ENCODE assay signal across 1 cellular context in genomic region chr1:11944358-11944981, GRCh38.
TF ChIP-seq lines count a peak whose summit lies in the region.

No MANE protein-coding gene starts in this region.

TF ChIP-seq in HEK293, 187 proteins besides CTCF, POLR2A, EP300 and RAD21 (continued from another document and continues in another):
- TF ChIP-seq HIC1 (tag by site-specific recombination; IDR thresholded peaks at IDR 0.05) (peak; percentile 89), ZBTB1 (tag by site-specific recombination; IDR thresholded peaks at IDR 0.05) (no peak), ZNF658 (tag by site-specific recombination; IDR thresholded peaks at IDR 0.05) (peak; percentile 58; the same call in 1 of the 2 replicates), ZBTB8A (tag by site-specific recombination; IDR thresholded peaks at IDR 0.05) (no peak; the same call in 1 of the 2 replicates), ZNF311 (tag by site-specific recombination; IDR thresholded peaks at IDR 0.05; ENCODE audit: borderline replicate concordance) (no peak), ZNF707 (tag by site-specific recombination; IDR thresholded peaks at IDR 0.05) (no peak), MEIS1 (CRISPR knock-in tag; IDR thresholded peaks at IDR 0.05; ENCODE audit: borderline replicate concordance) (no peak), ZNF555 (tag by site-specific recombination; conservative IDR thresholded peaks at IDR 0.05) (no peak), ZNF692 (tag by site-specific recombination; IDR thresholded peaks at IDR 0.05) (peak; percentile 96), ZNF510 (tag by site-specific recombination; IDR thresholded peaks at IDR 0.05; ENCODE audit: insufficient replicate concordance) (no peak), ZNF549 (tag by site-specific recombination; IDR thresholded peaks at IDR 0.05) (no peak), ZNF132 (tag by site-specific recombination; IDR thresholded peaks at IDR 0.05; ENCODE audit: borderline replicate concordance) (no peak), ZNF623 (tag by site-specific recombination; IDR thresholded peaks at IDR 0.05) (no peak), ZFP3 (tag by site-specific recombination; IDR thresholded peaks at IDR 0.05; ENCODE audit: low read depth) (0 out of 2 replicates have a peak, but pooled peaks have one; percentile 36), BCL11B (tag by site-specific recombination; IDR thresholded peaks at IDR 0.05; ENCODE audit: low read depth) (peak; percentile 93), ZNF501 (tag by site-specific recombination; IDR thresholded peaks at IDR 0.05) (peak; percentile 99), KLF1 (tag by site-specific recombination; IDR thresholded peaks at IDR 0.05) (no peak), ZNF221 (tag by site-specific recombination; IDR thresholded peaks at IDR 0.05; ENCODE audit: borderline replicate concordance) (no peak), INSM2 (tag by site-specific recombination; IDR thresholded peaks at IDR 0.05) (no peak; the same call in 1 of the 2 replicates), TSHZ1 (tag by site-specific recombination; IDR thresholded peaks at IDR 0.05; ENCODE audit: borderline replicate concordance) (peak; percentile 89), ZNF169 (tag by site-specific recombination; IDR thresholded peaks at IDR 0.05) (no peak), ZNF768 (tag by site-specific recombination; IDR thresholded peaks at IDR 0.05) (no peak), ZNF664 (tag by site-specific recombination; IDR thresholded peaks at IDR 0.05) (peak; percentile 75), ZNF785 (tag by site-specific recombination; IDR thresholded peaks at IDR 0.05) (0 out of 2 replicates have a peak, but pooled peaks have one; percentile 23), ZNF354C (tag by site-specific recombination; IDR thresholded peaks at IDR 0.05; ENCODE audit: borderline replicate concordance, low read depth) (no peak), SCRT1 (tag by site-specific recombination; IDR thresholded peaks at IDR 0.05; ENCODE audit: borderline replicate concordance) (peak; percentile 96), KLF16 (tag by site-specific recombination; IDR thresholded peaks at IDR 0.05) (no peak), ZNF391 (tag by site-specific recombination; IDR thresholded peaks at IDR 0.05; ENCODE audit: borderline replicate concordance, low read depth) (peak; percentile 96; the same call in 1 of the 2 replicates), ZNF624 (tag by site-specific recombination; IDR thresholded peaks at IDR 0.05) (no peak), ZNF140 (tag by site-specific recombination; IDR thresholded peaks at IDR 0.05) (no peak), ZNF148 (tag by site-specific recombination; IDR thresholded peaks at IDR 0.05; ENCODE audit: borderline replicate concordance) (peak; percentile 96), ZXDB (tag by site-specific recombination; IDR thresholded peaks at IDR 0.05) (peak; percentile 83), IKZF3 (tag by site-specific recombination; IDR thresholded peaks at IDR 0.05) (peak; percentile 82), SP7 (tag by site-specific recombination; IDR thresholded peaks at IDR 0.05) (peak; percentile 80), ZIC2 (tag by site-specific recombination; IDR thresholded peaks at IDR 0.05) (peak; percentile 100), SETDB1 (IDR thresholded peaks at IDR 0.05; ENCODE audit: insufficient read length, low read length) (no peak), ZEB2 (tag by site-specific recombination; IDR thresholded peaks at IDR 0.05) (peak; percentile 86), ZNF670 (tag by site-specific recombination; IDR thresholded peaks at IDR 0.05; ENCODE audit: low read depth) (no peak), ZNF571 (tag by site-specific recombination; IDR thresholded peaks at IDR 0.05) (no peak; the same call in 1 of the 2 replicates), ZNF223 (tag by site-specific recombination; IDR thresholded peaks at IDR 0.05) (peak; percentile 58; the same call in 1 of the 2 replicates), ZNF248 (tag by site-specific recombination; IDR thresholded peaks at IDR 0.05) (no peak)
- TF ChIP-seq, protein P1, sequence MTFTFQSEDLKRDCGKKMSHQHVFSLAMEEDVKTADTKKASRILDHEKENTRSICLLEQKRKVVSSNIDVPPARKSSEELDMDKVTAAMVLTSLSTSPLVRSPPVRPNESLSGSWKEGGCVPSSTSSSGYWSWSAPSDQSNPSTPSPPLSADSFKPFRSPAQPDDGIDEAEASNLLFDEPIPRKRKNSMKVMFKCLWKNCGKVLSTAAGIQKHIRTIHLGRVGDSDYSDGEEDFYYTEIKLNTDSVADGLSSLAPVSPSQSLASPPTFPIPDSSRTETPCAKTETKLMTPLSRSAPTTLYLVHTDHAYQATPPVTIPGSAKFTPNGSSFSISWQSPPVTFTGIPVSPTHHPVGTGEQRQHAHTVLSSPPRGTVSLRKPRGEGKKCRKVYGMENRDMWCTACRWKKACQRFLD (tag by site-specific recombination; IDR thresholded peaks at IDR 0.05) = no peak
- TF ChIP-seq, protein P2, sequence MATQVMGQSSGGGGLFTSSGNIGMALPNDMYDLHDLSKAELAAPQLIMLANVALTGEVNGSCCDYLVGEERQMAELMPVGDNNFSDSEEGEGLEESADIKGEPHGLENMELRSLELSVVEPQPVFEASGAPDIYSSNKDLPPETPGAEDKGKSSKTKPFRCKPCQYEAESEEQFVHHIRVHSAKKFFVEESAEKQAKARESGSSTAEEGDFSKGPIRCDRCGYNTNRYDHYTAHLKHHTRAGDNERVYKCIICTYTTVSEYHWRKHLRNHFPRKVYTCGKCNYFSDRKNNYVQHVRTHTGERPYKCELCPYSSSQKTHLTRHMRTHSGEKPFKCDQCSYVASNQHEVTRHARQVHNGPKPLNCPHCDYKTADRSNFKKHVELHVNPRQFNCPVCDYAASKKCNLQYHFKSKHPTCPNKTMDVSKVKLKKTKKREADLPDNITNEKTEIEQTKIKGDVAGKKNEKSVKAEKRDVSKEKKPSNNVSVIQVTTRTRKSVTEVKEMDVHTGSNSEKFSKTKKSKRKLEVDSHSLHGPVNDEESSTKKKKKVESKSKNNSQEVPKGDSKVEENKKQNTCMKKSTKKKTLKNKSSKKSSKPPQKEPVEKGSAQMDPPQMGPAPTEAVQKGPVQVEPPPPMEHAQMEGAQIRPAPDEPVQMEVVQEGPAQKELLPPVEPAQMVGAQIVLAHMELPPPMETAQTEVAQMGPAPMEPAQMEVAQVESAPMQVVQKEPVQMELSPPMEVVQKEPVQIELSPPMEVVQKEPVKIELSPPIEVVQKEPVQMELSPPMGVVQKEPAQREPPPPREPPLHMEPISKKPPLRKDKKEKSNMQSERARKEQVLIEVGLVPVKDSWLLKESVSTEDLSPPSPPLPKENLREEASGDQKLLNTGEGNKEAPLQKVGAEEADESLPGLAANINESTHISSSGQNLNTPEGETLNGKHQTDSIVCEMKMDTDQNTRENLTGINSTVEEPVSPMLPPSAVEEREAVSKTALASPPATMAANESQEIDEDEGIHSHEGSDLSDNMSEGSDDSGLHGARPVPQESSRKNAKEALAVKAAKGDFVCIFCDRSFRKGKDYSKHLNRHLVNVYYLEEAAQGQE (tag by site-specific recombination; IDR thresholded peaks at IDR 0.05) = no peak
- TF ChIP-seq, protein P3, sequence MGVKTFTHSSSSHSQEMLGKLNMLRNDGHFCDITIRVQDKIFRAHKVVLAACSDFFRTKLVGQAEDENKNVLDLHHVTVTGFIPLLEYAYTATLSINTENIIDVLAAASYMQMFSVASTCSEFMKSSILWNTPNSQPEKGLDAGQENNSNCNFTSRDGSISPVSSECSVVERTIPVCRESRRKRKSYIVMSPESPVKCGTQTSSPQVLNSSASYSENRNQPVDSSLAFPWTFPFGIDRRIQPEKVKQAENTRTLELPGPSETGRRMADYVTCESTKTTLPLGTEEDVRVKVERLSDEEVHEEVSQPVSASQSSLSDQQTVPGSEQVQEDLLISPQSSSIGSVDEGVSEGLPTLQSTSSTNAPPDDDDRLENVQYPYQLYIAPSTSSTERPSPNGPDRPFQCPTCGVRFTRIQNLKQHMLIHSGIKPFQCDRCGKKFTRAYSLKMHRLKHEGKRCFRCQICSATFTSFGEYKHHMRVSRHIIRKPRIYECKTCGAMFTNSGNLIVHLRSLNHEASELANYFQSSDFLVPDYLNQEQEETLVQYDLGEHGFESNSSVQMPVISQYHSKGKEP (tag by site-specific recombination; IDR thresholded peaks at IDR 0.05) = peak; percentile 78; the same call in 1 of the 2 replicates
- TF ChIP-seq, protein P4, sequence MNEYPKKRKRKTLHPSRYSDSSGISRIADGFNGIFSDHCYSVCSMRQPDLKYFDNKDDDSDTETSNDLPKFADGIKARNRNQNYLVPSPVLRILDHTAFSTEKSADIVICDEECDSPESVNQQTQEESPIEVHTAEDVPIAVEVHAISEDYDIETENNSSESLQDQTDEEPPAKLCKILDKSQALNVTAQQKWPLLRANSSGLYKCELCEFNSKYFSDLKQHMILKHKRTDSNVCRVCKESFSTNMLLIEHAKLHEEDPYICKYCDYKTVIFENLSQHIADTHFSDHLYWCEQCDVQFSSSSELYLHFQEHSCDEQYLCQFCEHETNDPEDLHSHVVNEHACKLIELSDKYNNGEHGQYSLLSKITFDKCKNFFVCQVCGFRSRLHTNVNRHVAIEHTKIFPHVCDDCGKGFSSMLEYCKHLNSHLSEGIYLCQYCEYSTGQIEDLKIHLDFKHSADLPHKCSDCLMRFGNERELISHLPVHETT (tag by site-specific recombination; IDR thresholded peaks at IDR 0.05) = peak; percentile 86
